ENCODE assay signal across 18 cellular contexts in the genomic region with DNA sequence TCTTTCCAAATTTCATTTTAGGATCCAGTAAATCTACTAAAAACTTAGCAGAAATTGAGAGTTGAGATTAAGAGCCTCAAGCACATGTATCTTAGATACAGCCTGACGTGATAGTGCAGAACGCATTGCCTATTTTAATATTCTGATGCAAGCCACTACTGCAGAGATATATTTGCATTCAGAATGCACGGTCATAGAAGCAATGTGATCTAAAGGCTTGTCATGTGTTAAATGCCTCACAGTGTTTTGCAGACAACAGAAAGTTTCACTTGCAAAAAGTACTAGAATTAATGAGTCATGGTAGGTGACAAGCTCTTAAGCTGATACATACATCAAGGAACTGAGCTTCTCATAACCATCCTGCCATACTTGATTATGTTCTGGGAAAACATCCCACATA.
DNase-seq lines count a peak whose midpoint lies in the region; ATAC-seq, FAIRE-seq and TF ChIP-seq lines count a peak whose summit lies in the region.
"Had no signal": no experiment of that assay in that cellular context is flagged by ENCODE, and none has a peak within 500 bp of the region (broad histone marks: within the 10 kb centered on the region; RNA-seq: fewer than 3 reads in every experiment).

No MANE protein-coding gene starts in this region.

- no peaks in the 10 kb centered on the region for H3K4me1 ChIP-seq in astrocyte (ENCODE audit: insufficient read depth, low read length)
- H3K4me1 ChIP-seq in parathyroid adenoma: peaks cover 5% of the 10 kb centered on the region
- H3K4me1 ChIP-seq: Caco-2, SJCRH30 had no signal

- no peaks in the 10 kb centered on the region for H3K27me3 ChIP-seq in astrocyte (ENCODE audit: insufficient read depth, low read length)
- no peaks in the 10 kb centered on the region for H3K27me3 ChIP-seq in parathyroid adenoma (ENCODE audit: control insufficient read depth, insufficient read depth, low read length)

- DNase-seq in H54 (ENCODE audit: insufficient read length, low spot score) (no peak), NCI-H460 (ENCODE audit: extremely low read depth, low read depth) (peak; percentile 86), astrocyte (ENCODE audit: low read depth) (peak; percentile 25), type B pancreatic cell (ENCODE audit: extremely low spot score, unreplicated experiment) (no peak)
- DNase-seq: Caco-2; CD4-positive, CD25-positive, alpha-beta regulatory T cell; DMS79 treated with DMSO at 0.1 percent for 48 hours; MV-4-11; NCI-H1417 treated with DMSO at 0.1 percent for 48 hours; NCI-H2029; NCI-H2171; NCI-H446 treated with DMSO at 0.1 percent for 48 hours; RPMI8226; SJCRH30 had no signal

- H3K79me2 ChIP-seq in astrocyte (ENCODE audit: insufficient read depth, low read length) (no peaks in the 10 kb centered on the region), parathyroid adenoma (no peaks in the 10 kb centered on the region)

- H3K36me3 Mint-ChIP-seq in astrocyte (ENCODE audit: low read depth, unreplicated experiment): no peaks in the 10 kb centered on the region
- H3K36me3 Mint-ChIP-seq in type B pancreatic cell: no peaks in the 10 kb centered on the region
- H3K36me3 Mint-ChIP-seq: CD4-positive, CD25-positive, alpha-beta regulatory T cell had no signal

- no peak for ATAC-seq in GM21381 (IDR thresholded peaks at IDR 0.05; ENCODE audit: unreplicated experiment)
- no peak for ATAC-seq in HG03045 (IDR thresholded peaks at IDR 0.05; ENCODE audit: unreplicated experiment)

- peak; percentile 15 for FAIRE-seq in H54 (lab: Jason Lieb, UNC)
- FAIRE-seq in astrocyte (lab: Jason Lieb, UNC): no peak

- peaks cover 5% of the 10 kb centered on the region for H3K4me1 Mint-ChIP-seq in astrocyte (ENCODE audit: low read depth, unreplicated experiment)
- peaks cover 4% of the 10 kb centered on the region for H3K4me1 Mint-ChIP-seq in type B pancreatic cell (ENCODE audit: unreplicated experiment)
- H3K4me1 Mint-ChIP-seq: B cell; CD4-positive, CD25-positive, alpha-beta regulatory T cell had no signal

- H3K4me2 ChIP-seq in astrocyte (ENCODE audit: low read length) (no peak overlapping the region), parathyroid adenoma (ENCODE audit: low read length) (no peak overlapping the region)

- H3K9me3 ChIP-seq in astrocyte (ENCODE audit: insufficient read depth, low read depth, low read length) (no peaks in the 10 kb centered on the region), parathyroid adenoma (ENCODE audit: control insufficient read depth, low read length) (no peaks in the 10 kb centered on the region)
- H3K9me3 ChIP-seq: Caco-2, SJCRH30 had no signal

- TF ChIP-seq CTCF in astrocyte (IDR thresholded peaks at IDR 0.05; ENCODE audit: insufficient read depth, low read depth, low read length) (no peak), parathyroid adenoma (IDR thresholded peaks at IDR 0.05) (no peak), type B pancreatic cell (conservative IDR thresholded peaks at IDR 0.05) (no peak)

- H3K4me3 ChIP-seq in astrocyte (ENCODE audit: insufficient read depth, low read depth, low read length): no peak overlapping the region
- H3K4me3 ChIP-seq in parathyroid adenoma (ENCODE audit: low read depth, low read length): no peak overlapping the region
- H3K4me3 ChIP-seq: SJCRH30 had no signal

- H3K27me3 Mint-ChIP-seq in astrocyte (ENCODE audit: low read depth, unreplicated experiment): peaks cover 3% of the 10 kb centered on the region
- peaks cover 3% of the 10 kb centered on the region for H3K27me3 Mint-ChIP-seq in type B pancreatic cell
- H3K27me3 Mint-ChIP-seq: B cell had no signal

- H3K27ac ChIP-seq in astrocyte (ENCODE audit: low read depth, low read length): no peak overlapping the region
- H3K27ac ChIP-seq in parathyroid adenoma: no peak overlapping the region
- H3K27ac ChIP-seq: SJCRH30 had no signal

- H3K4me3 Mint-ChIP-seq in astrocyte (ENCODE audit: unreplicated experiment) (no peak overlapping the region), type B pancreatic cell (no peak overlapping the region)
- H3K4me3 Mint-ChIP-seq: B cell; CD4-positive, CD25-positive, alpha-beta regulatory T cell had no signal

- no peaks in the 10 kb centered on the region for H4K20me1 ChIP-seq in astrocyte (ENCODE audit: insufficient read depth, low read length)

- H2AFZ ChIP-seq in astrocyte (ENCODE audit: low read depth, low read length): no peak overlapping the region
- H2AFZ ChIP-seq in parathyroid adenoma: peak overlapping the region; percentile 24

- no peaks in the 10 kb centered on the region for H3K36me3 ChIP-seq in astrocyte (ENCODE audit: insufficient read depth, low read length)
- H3K36me3 ChIP-seq in parathyroid adenoma (ENCODE audit: control insufficient read depth, insufficient read depth, low read length): no peaks in the 10 kb centered on the region
- H3K36me3 ChIP-seq: SJCRH30 had no signal

- no peak for TF ChIP-seq POLR2A in H54 (IDR thresholded peaks at IDR 0.05; ENCODE audit: low read depth, low read length)

- no peak overlapping the region for H3K9ac ChIP-seq in astrocyte (ENCODE audit: low read length)
- H3K9ac ChIP-seq in parathyroid adenoma: no peak overlapping the region

- no peaks in the 10 kb centered on the region for H3K9me3 Mint-ChIP-seq in astrocyte (ENCODE audit: unreplicated experiment)
- H3K9me3 Mint-ChIP-seq in type B pancreatic cell: no peaks in the 10 kb centered on the region

- H3K27ac Mint-ChIP-seq in astrocyte (ENCODE audit: unreplicated experiment) (no peak overlapping the region), type B pancreatic cell (no peak overlapping the region)
- H3K27ac Mint-ChIP-seq: B cell; CD4-positive, CD25-positive, alpha-beta regulatory T cell had no signal

Comparison
In these comparisons a context has a peak if more than half of its experiments do, and no peak if none do; other contexts are left out.
1. DNase-seq: peak in NCI-H460 (single experiment) and astrocyte (single experiment); none in H54 (single experiment) and type B pancreatic cell (single experiment).